ENCODE assay signal across 1 cellular context in genomic region chr15:95266481-95267061, GRCh38.
TF ChIP-seq lines count a peak whose summit lies in the region.

No MANE protein-coding gene starts in this region.

TF ChIP-seq in HepG2, 621 proteins besides CTCF, POLR2A, EP300 and RAD21 (continued from another document):
- TF ChIP-seq GMEB2 (CRISPR knock-in tag; IDR thresholded peaks at IDR 0.05; ENCODE audit: low read depth) (no peak), ZNF552 (CRISPR knock-in tag; IDR thresholded peaks at IDR 0.05; ENCODE audit: borderline replicate concordance) (no peak), EHMT2 (IDR thresholded peaks at IDR 0.05; ENCODE audit: borderline replicate concordance, low read depth, low read length) (no peak)
